ENCODE assay signal across 10 cellular contexts in genomic region chr19:18017275-18018083, GRCh38. TPM values are rescaled to one million over a fixed set of nuclear protein-coding genes. Genes with fewer than 3 reads are reported as not detected.
A peak's percentile ranks its signal among the peaks of the same experiment; 100 is the strongest.
DNase-seq lines count a peak whose midpoint lies in the region; ATAC-seq and TF ChIP-seq lines count a peak whose summit lies in the region.
"Had no signal": no experiment of that assay in that cellular context is flagged by ENCODE, and none has a peak within 500 bp of the region (broad histone marks: within the 10 kb centered on the region; RNA-seq: fewer than 3 reads in every experiment).

No MANE protein-coding gene starts in this region.

- WGBS in adrenal gland, 4 donors: 60 to 70% (median 66%) methylated on average over 15 of the region's 15 CpGs

- intact Hi-C loops in adrenal gland (cut with DNase I): no loop called here

- peak overlapping the region; percentile 90 for H3K27ac Mint-ChIP-seq in stimulated activated naive B cell treated with anti-CD40 and anti-IgM and Interleukin-4, amounts not matched to agents 10 μg/mL and 1 μg/mL and 100 μg/mL, for 72 hours

- no peaks in the 10 kb centered on the region for H3K9me3 ChIP-seq in adrenal gland (replicated peaks in 1 of 3)

- no peak for ATAC-seq in stimulated activated naive B cell treated with anti-CD40 and anti-IgM and Interleukin-4, amounts not matched to agents 10 μg/mL and 1 μg/mL and 100 μg/mL, for 72 hours (replicated peaks)

- H3K4me1 ChIP-seq in adrenal gland (replicated peaks in 1 of 2): peaks cover 21 to 43% of the 10 kb centered on the region in 2 donors

- H3K27me3 ChIP-seq in adrenal gland: no peaks in the 10 kb centered on the region

- no peak overlapping the region for H3K4me3 Mint-ChIP-seq in stimulated activated naive B cell treated with anti-CD40 and anti-IgM and Interleukin-4, amounts not matched to agents 10 μg/mL and 1 μg/mL and 100 μg/mL, for 72 hours

- TF ChIP-seq CTCF in GM10266 (IDR thresholded peaks at IDR 0.05; ENCODE audit: control insufficient read depth, insufficient read depth, low read depth, missing control alignments): no peak
- TF ChIP-seq CTCF in adrenal gland (IDR thresholded peaks at IDR 0.05): no peak

- H3K36me3 Mint-ChIP-seq in stimulated activated naive B cell treated with anti-CD40 and anti-IgM and Interleukin-4, amounts not matched to agents 10 μg/mL and 1 μg/mL and 100 μg/mL, for 72 hours: peaks cover 34 to 35% of the 10 kb centered on the region in 2 donors

- peak overlapping the region in 4 of 5 donors; percentile 51 to 83 (median 66) for H3K27ac ChIP-seq in adrenal gland
- H3K27ac ChIP-seq: epithelial cell of prostate had no signal

- H3K4me1 Mint-ChIP-seq in stimulated activated naive B cell treated with anti-CD40 and anti-IgM and Interleukin-4, amounts not matched to agents 10 μg/mL and 1 μg/mL and 100 μg/mL, for 72 hours: peaks cover 54 to 78% of the 10 kb centered on the region in 2 donors

- H3K4me3 ChIP-seq in adrenal gland: no peak overlapping the region

- no peak for TF ChIP-seq POLR2A in adrenal gland (IDR thresholded peaks at IDR 0.05)

- peak; percentile 2 for DNase-seq in GM10266 (ENCODE audit: extremely low spot score)
- peak in 4 of 7 donors; percentile 29 to 67 (median 51) for DNase-seq in adrenal gland
- peak; percentile 78 for DNase-seq in left kidney (ENCODE audit: low read depth, low spot score)
- no peak for DNase-seq in stimulated activated naive B cell treated with anti-CD40 and anti-IgM and Interleukin-4, amounts not matched to agents 10 μg/mL and 1 μg/mL and 100 μg/mL, for 72 hours
- no peak for DNase-seq in GF-D8 (lab: John Stamatoyannopoulos, UW)
- no peak for DNase-seq in NCI-H2171 (lab: John Stamatoyannopoulos, UW)
- DNase-seq in NCI-H774 (lab: John Stamatoyannopoulos, UW): no peak
- DNase-seq in SKM-1 treated with dmso at 0.1 percent for 144 hours (lab: John Stamatoyannopoulos, UW; ENCODE audit: unreplicated experiment): no peak
- DNase-seq: NCI-H1417 treated with DMSO at 0.1 percent for 48 hours had no signal

- peaks cover 3 to 4% of the 10 kb centered on the region in 2 donors for H3K9me3 Mint-ChIP-seq in stimulated activated naive B cell treated with anti-CD40 and anti-IgM and Interleukin-4, amounts not matched to agents 10 μg/mL and 1 μg/mL and 100 μg/mL, for 72 hours

- H3K27me3 Mint-ChIP-seq in stimulated activated naive B cell treated with anti-CD40 and anti-IgM and Interleukin-4, amounts not matched to agents 10 μg/mL and 1 μg/mL and 100 μg/mL, for 72 hours: no peaks in the 10 kb centered on the region

- peaks cover 0 to 7% of the 10 kb centered on the region in 2 donors for H3K36me3 ChIP-seq in adrenal gland (replicated peaks in 1 of 2)

RNA-seq across cellular contexts. Expression of gene ARRDC2, which starts 9.5 kb away (rescaled TPM):
- 10 to 100 TPM in 7 of 8 donors, 1 to 10 TPM in 1; 4.7 to 27.4 (median 17.3) TPM for total RNA-seq in adrenal gland
- polyA plus RNA-seq in adrenal gland: 10 to 100 TPM in 2 of 3 donors, 1 to 10 TPM in 1; 2.7 to 54.3 (median 20.8) TPM

RNA-seq across cellular contexts. Expression of gene KCNN1, which starts 50.6 kb away (rescaled TPM):
- under 1 TPM in 7 of 8 donors, not detected in 1; 0.22 to 0.96 (median 0.69) TPM for total RNA-seq in adrenal gland
- polyA plus RNA-seq in adrenal gland: under 1 TPM in 2 of 3 donors, not detected in 1; 0.16 to 0.47 TPM

Comparison
In these comparisons a context has a peak if more than half of its experiments do, and no peak if none do; other contexts are left out.
1. DNase-seq: peak in GM10266 (single experiment), adrenal gland (4 of 7) and left kidney (single experiment); none in stimulated activated naive B cell treated with anti-CD40 and anti-IgM and Interleukin-4, amounts not matched to agents 10 μg/mL and 1 μg/mL and 100 μg/mL, for 72 hours (single experiment), GF-D8 (single experiment), NCI-H2171 (single experiment), NCI-H774 (single experiment) and SKM-1 treated with dmso at 0.1 percent for 144 hours (single experiment).